1 cellular context compared by ENCODE assay signal in the genomic region with DNA sequence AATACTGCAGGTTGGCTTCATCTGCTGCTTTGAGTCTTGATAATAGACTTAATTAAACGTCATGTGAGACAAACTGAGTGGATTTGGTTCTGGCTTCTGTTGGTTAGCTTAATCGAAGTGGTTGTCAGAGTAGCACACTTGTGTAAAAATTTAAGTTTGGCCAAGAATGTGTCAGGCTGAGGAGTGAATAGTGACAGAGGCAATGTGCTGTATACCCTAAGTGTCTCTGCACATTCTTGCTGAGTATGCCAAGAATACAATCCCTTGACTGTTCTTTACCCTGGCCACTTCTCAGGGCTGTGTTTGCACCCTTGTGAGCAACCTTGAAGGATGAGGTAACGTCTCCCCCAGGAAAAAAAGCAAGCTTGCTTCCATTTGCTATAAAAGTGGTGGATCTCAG.
TF ChIP-seq lines count a peak whose summit lies in the region.

No MANE protein-coding gene starts in this region.

TF ChIP-seq in K562, 482 proteins besides CTCF, POLR2A, EP300 and RAD21:
- TF ChIP-seq PTRF (tag; IDR thresholded peaks at IDR 0.05) = no peak
- TF ChIP-seq MCM5 (IDR thresholded peaks at IDR 0.05; ENCODE audit: low read depth) = no peak
- TF ChIP-seq TBL1XR1 (IDR thresholded peaks at IDR 0.05; ENCODE audit: low read length in 2 of 2) = no peak
- no peak for TF ChIP-seq THAP12 (CRISPR knock-in tag; IDR thresholded peaks at IDR 0.05)
- no peak for TF ChIP-seq KAT7 (CRISPR knock-in tag; IDR thresholded peaks at IDR 0.05; ENCODE audit: borderline replicate concordance)
- TF ChIP-seq SMARCE1 (IDR thresholded peaks at IDR 0.05) = no peak
- TF ChIP-seq MYBL2 (IDR thresholded peaks at IDR 0.05; ENCODE audit: low read depth) = no peak
- TF ChIP-seq MYBL2 (CRISPR knock-in tag; IDR thresholded peaks at IDR 0.05; ENCODE audit: borderline replicate concordance) = no peak
- no peak for TF ChIP-seq ELF4 (CRISPR knock-in tag; IDR thresholded peaks at IDR 0.05)
- no peak for TF ChIP-seq ZNF124 (CRISPR knock-in tag; IDR thresholded peaks at IDR 0.05)
